In the genomic region with DNA sequence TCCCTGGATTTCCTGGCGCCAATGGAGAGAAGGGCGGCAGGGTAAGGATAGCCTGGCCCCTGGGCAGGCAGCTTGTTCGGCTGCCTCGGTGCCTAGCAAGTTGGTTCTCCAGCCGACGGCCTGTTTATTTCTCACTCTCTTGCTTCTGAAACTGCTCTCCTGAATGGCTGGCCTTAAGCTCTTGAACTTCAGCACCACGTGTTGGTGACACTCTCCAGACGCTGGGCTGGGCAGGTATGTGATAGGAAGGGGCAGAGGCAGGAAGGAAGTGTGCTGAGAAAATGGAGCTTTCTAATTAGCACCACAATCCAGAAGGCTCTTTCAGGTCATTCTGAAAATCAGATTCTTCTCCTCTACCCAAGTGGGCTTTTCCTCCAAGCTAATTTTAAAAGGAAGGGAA, we compare ENCODE assay signal across 18 cellular contexts.
A peak's percentile ranks its signal among the peaks of the same experiment; 100 is the strongest.
DNase-seq lines count a peak whose midpoint lies in the region; ATAC-seq and TF ChIP-seq lines count a peak whose summit lies in the region.
"Had no signal": no experiment of that assay in that cellular context is flagged by ENCODE, and none has a peak within 500 bp of the region (broad histone marks: within the 10 kb centered on the region; RNA-seq: fewer than 3 reads in every experiment).

No MANE protein-coding gene starts in this region.

- no peak overlapping the region for H3K4ac ChIP-seq in neuronal stem cell (ENCODE audit: low read length)

- no peak overlapping the region for H2BK120ac ChIP-seq in neuronal stem cell (ENCODE audit: low read depth, low read length)

- peaks cover 8% of the 10 kb centered on the region for H3K9me3 Mint-ChIP-seq in MCF 10A (ENCODE audit: unreplicated experiment)
- H3K9me3 Mint-ChIP-seq: CD14-positive monocyte had no signal

- H3K9ac ChIP-seq in neuronal stem cell (ENCODE audit: low read depth, low read length, poor library complexity) = no peak overlapping the region

- H2BK15ac ChIP-seq in neuronal stem cell (ENCODE audit: low read length) = no peak overlapping the region

- TF ChIP-seq CTCF in right atrium auricular region (IDR thresholded peaks at IDR 0.05) = no peak
- no peak for TF ChIP-seq CTCF in heart right ventricle (IDR thresholded peaks at IDR 0.05)
- TF ChIP-seq CTCF in prostate gland (IDR thresholded peaks at IDR 0.05) = no peak
- TF ChIP-seq CTCF in MCF 10A (IDR thresholded peaks at IDR 0.05; ENCODE audit: unreplicated experiment) = no peak

- H3K4me1 Mint-ChIP-seq in MCF 10A (ENCODE audit: insufficient read depth, unreplicated experiment) = peaks cover 24% of the 10 kb centered on the region
- H3K4me1 Mint-ChIP-seq: CD14-positive monocyte had no signal

- TF ChIP-seq POLR2A in prostate gland (IDR thresholded peaks at IDR 0.05) = no peak

- peak overlapping the region; percentile 82 for H2AK5ac ChIP-seq in neuronal stem cell (ENCODE audit: low read depth, low read length)

- POLR2A ChIA-PET in MCF 10A (lab: Yijun Ruan, JAX) = no interaction called here

- H3K36me3 ChIP-seq in right atrium auricular region (no peaks in the 10 kb centered on the region), heart right ventricle (peaks cover 0 to 39% (median 0%) of the 10 kb centered on the region in 9 donors), neuronal stem cell (replicated peaks in 1 of 2; ENCODE audit: control insufficient read depth in 2 of 2, insufficient read depth in 2 of 2, low read length in 2 of 2) (no peaks in the 10 kb centered on the region), prostate gland (no peaks in the 10 kb centered on the region)

- peaks cover 2% of the 10 kb centered on the region for H3K79me1 ChIP-seq in neuronal stem cell (ENCODE audit: low read depth, low read length)

- ATAC-seq in Right ventricle myocardium superior (ENCODE audit: poor library complexity) (peak; percentile 81), heart right ventricle (peak in 7 of 8 donors; percentile 64 to 73 (median 68)), GM21390 (IDR thresholded peaks at IDR 0.05; ENCODE audit: unreplicated experiment) (no peak), GM21381 (IDR thresholded peaks at IDR 0.05; ENCODE audit: unreplicated experiment) (no peak)

- no peak overlapping the region for H2BK5ac ChIP-seq in neuronal stem cell (ENCODE audit: low read length)

- intact Hi-C loops in Right ventricle myocardium superior (cut with DNase I) = loop anchor here (10.0 kb wide), 1 partner anchor 106 kb away; no protein-coding TSS in a partner anchor
- intact Hi-C loops in heart right ventricle (cut with DNase I) = loop anchor here in 3 of 10 donors (10.0 kb wide), 2 partner anchors 106 to 296 kb away; partner anchors contain the start of gene OLFM1 (in 1 of the 3)
- intact Hi-C loops in prostate gland (cut with DNase I) = no loop called here
- intact Hi-C loops in MCF 10A (cut with micrococcal nuclease) = no loop called here

- no peak overlapping the region for H3K27ac Mint-ChIP-seq in MCF 10A (ENCODE audit: low read depth, unreplicated experiment)
- H3K27ac Mint-ChIP-seq: CD14-positive monocyte had no signal

- H3K4me1 ChIP-seq in right atrium auricular region = peaks cover 0 to 32% of the 10 kb centered on the region in 2 donors
- H3K4me1 ChIP-seq in heart right ventricle = peaks cover 3 to 32% (median 28%) of the 10 kb centered on the region in 9 donors
- peaks cover 0 to 13% of the 10 kb centered on the region in 2 donors for H3K4me1 ChIP-seq in neuronal stem cell (ENCODE audit: control insufficient read depth in 2 of 2, insufficient read depth in 1 of 2, low read depth in 1 of 2, low read length in 2 of 2)
- H3K4me1 ChIP-seq in prostate gland (replicated peaks) = no peaks in the 10 kb centered on the region

- WGBS in heart right ventricle, 2 donors = 23 to 46% methylated on average over 8 of the region's 8 CpGs
- WGBS in neuronal stem cell (ENCODE audit: extremely low coverage in 2 of 2, insufficient read length in 2 of 2, insufficient replicate concordance in 1 of 2), 2 donors = no CpG with 5 or more reads among the region's 8 CpGs
- WGBS in prostate gland = 77% methylated on average over 8 of the region's 8 CpGs

- H3K23ac ChIP-seq in neuronal stem cell (ENCODE audit: low read depth, low read length, poor library complexity) = no peak overlapping the region

- H3K9me3 ChIP-seq in right atrium auricular region (no peaks in the 10 kb centered on the region), heart right ventricle (no peaks in the 10 kb centered on the region), neuronal stem cell (replicated peaks in 1 of 2; ENCODE audit: control insufficient read depth in 2 of 2, insufficient read depth in 1 of 2, low read depth in 1 of 2, low read length in 2 of 2) (no peaks in the 10 kb centered on the region), prostate gland (no peaks in the 10 kb centered on the region)

- H3K4me3 Mint-ChIP-seq in MCF 10A (ENCODE audit: unreplicated experiment) = no peak overlapping the region
- H3K4me3 Mint-ChIP-seq: CD14-positive monocyte had no signal

- no peak overlapping the region for H4K8ac ChIP-seq in neuronal stem cell (ENCODE audit: low read depth, low read length)

- DNase-seq in Right ventricle myocardium superior (peak; percentile 81), right atrium auricular region (ENCODE audit: low spot score) (no peak), heart right ventricle (peak; percentile 57 to 67), neuronal stem cell (ENCODE audit: low spot score) (no peak), prostate gland (ENCODE audit: low spot score) (no peak), MCF 10A (ENCODE audit: unreplicated experiment) (no peak)
- DNase-seq: 8988T, DMS79, KG1, NCI-H1417 treated with DMSO at 0.1 percent for 48 hours, NCI-H187 treated with DMSO at 0.1 percent for 48 hours, NCI-H2227 treated with DMSO at 0.1 percent for 48 hours, NCI-H510A treated with DMSO at 0.1 percent for 48 hours, NCI-H774, OCI-M1 had no signal

- H3K27ac ChIP-seq in right atrium auricular region = peak overlapping the region in 1 of 2 donors; percentile 61
- H3K27ac ChIP-seq in heart right ventricle = peak overlapping the region; percentile 21 to 73 (median 51)
- no peak overlapping the region for H3K27ac ChIP-seq in neuronal stem cell (replicated peaks; ENCODE audit: low read length)
- H3K27ac ChIP-seq in prostate gland = no peak overlapping the region

- H2BK12ac ChIP-seq in neuronal stem cell (ENCODE audit: low read length) = no peak overlapping the region

- H4K91ac ChIP-seq in neuronal stem cell (ENCODE audit: low read depth, low read length, poor library complexity) = no peak overlapping the region

- H2AFZ ChIP-seq in neuronal stem cell (ENCODE audit: low read length) = no peak overlapping the region

- peaks cover 100% of the 10 kb centered on the region for H3K27me3 Mint-ChIP-seq in MCF 10A (ENCODE audit: insufficient read depth, unreplicated experiment)

- H3K4me3 ChIP-seq in right atrium auricular region (no peak overlapping the region), heart right ventricle (no peak overlapping the region), neuronal stem cell (ENCODE audit: low read length in 2 of 2) (no peak overlapping the region), prostate gland (no peak overlapping the region)

- CTCF ChIA-PET in MCF 10A (lab: Yijun Ruan, JAX) = interaction anchor here (0.6 to 0.9 kb wide), 2 partner anchors 10 to 100 kb away, joined by 4 read pairs; no protein-coding TSS in a partner anchor

- H3K4me2 ChIP-seq in neuronal stem cell (ENCODE audit: insufficient read depth, low read length, poor library complexity, severe bottlenecking) = no peak overlapping the region

- H3K18ac ChIP-seq in neuronal stem cell (ENCODE audit: low read length) = no peak overlapping the region

- no TSS peak for BruUV-seq in MCF 10A (replicated peaks; lab: Mats Ljungman, UMichigan)

- H3K14ac ChIP-seq in neuronal stem cell (ENCODE audit: low read length) = no peak overlapping the region

- H3K27me3 ChIP-seq in right atrium auricular region (no peaks in the 10 kb centered on the region), heart right ventricle (no peaks in the 10 kb centered on the region), neuronal stem cell (ENCODE audit: control insufficient read depth in 3 of 3, insufficient read depth in 3 of 3, low read depth in 1 of 3, low read length in 3 of 3) (peaks cover 0 to 9% (median 0%) of the 10 kb centered on the region in 3 experiments), prostate gland (replicated peaks; ENCODE audit: insufficient read depth) (no peaks in the 10 kb centered on the region)

- H3K36me3 Mint-ChIP-seq in MCF 10A (ENCODE audit: insufficient read depth, unreplicated experiment) = peaks cover 4% of the 10 kb centered on the region
- H3K36me3 Mint-ChIP-seq: CD14-positive monocyte had no signal

Comparison
In these comparisons a context has a peak if more than half of its experiments do, and no peak if none do; other contexts are left out.
1. DNase-seq: peak in Right ventricle myocardium superior (single experiment) and heart right ventricle (2 of 2); none in right atrium auricular region (single experiment), neuronal stem cell (single experiment), prostate gland (single experiment) and MCF 10A (single experiment).
2. ATAC-seq: peak in Right ventricle myocardium superior (single experiment) and heart right ventricle (7 of 8); none in GM21390 (single experiment) and GM21381 (single experiment).
3. H3K27ac ChIP-seq: peak in heart right ventricle (10 of 10); none in neuronal stem cell (single experiment) and prostate gland (0 of 2).